In the genomic region with DNA sequence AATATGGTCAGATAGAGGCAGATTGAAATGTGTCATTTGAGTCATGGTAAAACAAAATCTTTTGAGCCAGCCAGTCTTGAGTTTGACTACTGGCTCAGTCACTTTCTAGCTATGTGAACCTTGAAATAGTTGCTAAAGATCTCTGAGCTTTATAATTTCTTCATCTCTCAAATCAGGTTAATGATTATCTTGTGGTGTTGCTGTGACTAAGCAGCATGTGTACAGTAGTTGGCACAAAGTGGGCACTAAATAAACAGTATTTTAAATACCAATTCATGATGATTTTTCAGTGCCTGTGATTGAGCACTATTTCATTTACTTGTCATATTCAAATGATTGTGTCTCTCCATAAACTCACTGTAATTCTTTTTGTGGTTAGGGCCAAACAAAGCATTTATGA, we compare ENCODE assay signal across 16 cellular contexts.
DNase-seq lines count a peak whose midpoint lies in the region; ATAC-seq and TF ChIP-seq lines count a peak whose summit lies in the region.
"Had no signal": no experiment of that assay in that cellular context is flagged by ENCODE, and none has a peak within 500 bp of the region (broad histone marks: within the 10 kb centered on the region; RNA-seq: fewer than 3 reads in every experiment).

No MANE protein-coding gene starts in this region.

- H3K27me3 Mint-ChIP-seq in activated CD8-positive, alpha-beta T cell treated with anti-CD3 and anti-CD28 coated beads for 36 hours: peaks cover 7% of the 10 kb centered on the region

- H3K4me3 Mint-ChIP-seq in activated CD8-positive, alpha-beta T cell treated with anti-CD3 and anti-CD28 coated beads for 36 hours: no peak overlapping the region
- H3K4me3 Mint-ChIP-seq: activated naive CD8-positive, alpha-beta T cell; stimulated activated memory B cell treated with anti-CD40 and anti-IgM and Interleukin-4, amounts not matched to agents 10 μg/mL and 1 μg/mL and 100 μg/mL, for 72 hours had no signal

- no peaks in the 10 kb centered on the region for H3K36me3 ChIP-seq in neural cell (ENCODE audit: insufficient read depth, low read length)
- H3K36me3 ChIP-seq: cardiac muscle cell had no signal

- POLR2A ChIA-PET in activated CD8-positive, alpha-beta T cell treated with anti-CD3 and anti-CD28 coated beads for 36 hours (lab: Charles Lee): no interaction called here

- H3F3A ChIP-seq in neural cell (ENCODE audit: insufficient read depth, low read length, poor library complexity, severe bottlenecking): no peaks in the 10 kb centered on the region

- no peak for TF ChIP-seq RAD21 in neural cell (conservative IDR thresholded peaks at IDR 0.05)

- no peaks in the 10 kb centered on the region for H3K9me3 Mint-ChIP-seq in activated CD8-positive, alpha-beta T cell treated with anti-CD3 and anti-CD28 coated beads for 36 hours
- H3K9me3 Mint-ChIP-seq: stimulated activated memory B cell treated with anti-CD40 and anti-IgM and Interleukin-4, amounts not matched to agents 10 μg/mL and 1 μg/mL and 100 μg/mL, for 72 hours had no signal

- no peaks in the 10 kb centered on the region for H3K27me3 ChIP-seq in neural cell (ENCODE audit: insufficient read depth, low read depth, low read length)
- H3K27me3 ChIP-seq: cardiac muscle cell, foreskin keratinocyte had no signal

- DNase-seq in HK-2 (ENCODE audit: unreplicated experiment) (no peak), NCI-H1092 (lab: John Stamatoyannopoulos, UW) (no peak)
- DNase-seq in activated CD8-positive, alpha-beta T cell treated with anti-CD3 and anti-CD28 coated beads for 36 hours: no peak
- DNase-seq: effector CD8-positive, alpha-beta T cell; midbrain; occipital lobe had no signal

- H3K4me3 ChIP-seq in neural cell (ENCODE audit: low read length): peak overlapping the region; percentile 55
- H3K4me3 ChIP-seq: cardiac muscle cell had no signal

- intact Hi-C loops in activated CD8-positive, alpha-beta T cell treated with anti-CD3 and anti-CD28 coated beads for 36 hours (cut with micrococcal nuclease): loop anchor here (5.0 kb wide), 1 partner anchor 438 kb away; no protein-coding TSS in a partner anchor

- peak overlapping the region; percentile 97 for H3K27ac ChIP-seq in neural cell (ENCODE audit: low read length)
- H3K27ac ChIP-seq: cardiac muscle cell, foreskin keratinocyte had no signal

- no peaks in the 10 kb centered on the region for H3K36me3 Mint-ChIP-seq in activated CD8-positive, alpha-beta T cell treated with anti-CD3 and anti-CD28 coated beads for 36 hours (ENCODE audit: low read depth)
- H3K36me3 Mint-ChIP-seq: activated naive CD8-positive, alpha-beta T cell; stimulated activated memory B cell treated with anti-CD40 and anti-IgM and Interleukin-4, amounts not matched to agents 10 μg/mL and 1 μg/mL and 100 μg/mL, for 72 hours had no signal

- CTCF ChIA-PET in activated CD8-positive, alpha-beta T cell treated with anti-CD3 and anti-CD28 coated beads for 36 hours (lab: Charles Lee): interaction anchor here (0.7 to 1.9 kb wide), 7 partner anchors 34 to 448 kb away, joined by 3 to 7 read pairs (median 3); no protein-coding TSS in a partner anchor

- no peak for TF ChIP-seq CTCF in neural cell (IDR thresholded peaks at IDR 0.05; ENCODE audit: poor library complexity, severe bottlenecking)
- no peak for TF ChIP-seq CTCF in activated CD8-positive, alpha-beta T cell treated with anti-CD3 and anti-CD28 coated beads for 36 hours (IDR thresholded peaks at IDR 0.05)

- ATAC-seq in GM18861 (IDR thresholded peaks at IDR 0.05; ENCODE audit: unreplicated experiment): peak; percentile 76
- peak; percentile 55 for ATAC-seq in HG03354 (IDR thresholded peaks at IDR 0.05; ENCODE audit: poor library complexity, severe bottlenecking, unreplicated experiment)
- peak; percentile 24 for ATAC-seq in esophagus mucosa
- no peak for ATAC-seq in activated CD8-positive, alpha-beta T cell treated with anti-CD3 and anti-CD28 coated beads for 36 hours
- ATAC-seq in GM21576 (IDR thresholded peaks at IDR 0.05; ENCODE audit: unreplicated experiment): no peak
- ATAC-seq: Right ventricle myocardium inferior had no signal

- H3K27ac Mint-ChIP-seq in activated CD8-positive, alpha-beta T cell treated with anti-CD3 and anti-CD28 coated beads for 36 hours: no peak overlapping the region
- H3K27ac Mint-ChIP-seq: activated naive CD8-positive, alpha-beta T cell; stimulated activated memory B cell treated with anti-CD40 and anti-IgM and Interleukin-4, amounts not matched to agents 10 μg/mL and 1 μg/mL and 100 μg/mL, for 72 hours had no signal

- H3K9me3 ChIP-seq in neural cell (ENCODE audit: low read length): no peaks in the 10 kb centered on the region

- H3K4me2 ChIP-seq in neural cell (ENCODE audit: low read length): peak overlapping the region; percentile 56

- H4K20me1 ChIP-seq in neural cell (ENCODE audit: insufficient read depth): no peaks in the 10 kb centered on the region

- H3K9me2 ChIP-seq in neural cell (ENCODE audit: insufficient read depth, low read length): no peaks in the 10 kb centered on the region

- H3K79me2 ChIP-seq in neural cell (replicated peaks; ENCODE audit: insufficient read depth, low read length): no peaks in the 10 kb centered on the region

- H3K4me1 Mint-ChIP-seq in activated CD8-positive, alpha-beta T cell treated with anti-CD3 and anti-CD28 coated beads for 36 hours (ENCODE audit: low read depth): no peaks in the 10 kb centered on the region
- H3K4me1 Mint-ChIP-seq: stimulated activated memory B cell treated with anti-CD40 and anti-IgM and Interleukin-4, amounts not matched to agents 10 μg/mL and 1 μg/mL and 100 μg/mL, for 72 hours had no signal

- peak overlapping the region; percentile 62 for H3K9ac ChIP-seq in neural cell (ENCODE audit: low read length)

- TF ChIP-seq EP300 in neural cell (conservative IDR thresholded peaks at IDR 0.05; ENCODE audit: poor library complexity, severe bottlenecking): no peak

- H2AFZ ChIP-seq in neural cell (ENCODE audit: low read depth, low read length): peak overlapping the region; percentile 36

TF ChIP-seq in neural cell, 6 proteins besides CTCF, POLR2A, EP300 and RAD21:
- TF ChIP-seq TAF1 (IDR thresholded peaks at IDR 0.05; ENCODE audit: low read depth) (no peak), POLR2AphosphoS5 (IDR thresholded peaks at IDR 0.05) (no peak), MXI1 (conservative IDR thresholded peaks at IDR 0.05; ENCODE audit: poor library complexity, severe bottlenecking) (no peak), EZH2 (IDR thresholded peaks at IDR 0.05; ENCODE audit: borderline replicate concordance, insufficient read depth, low read length, poor library complexity, severe bottlenecking) (no peak), SMC3 (conservative IDR thresholded peaks at IDR 0.05; ENCODE audit: poor library complexity) (no peak)
- TF ChIP-seq, protein P1, sequence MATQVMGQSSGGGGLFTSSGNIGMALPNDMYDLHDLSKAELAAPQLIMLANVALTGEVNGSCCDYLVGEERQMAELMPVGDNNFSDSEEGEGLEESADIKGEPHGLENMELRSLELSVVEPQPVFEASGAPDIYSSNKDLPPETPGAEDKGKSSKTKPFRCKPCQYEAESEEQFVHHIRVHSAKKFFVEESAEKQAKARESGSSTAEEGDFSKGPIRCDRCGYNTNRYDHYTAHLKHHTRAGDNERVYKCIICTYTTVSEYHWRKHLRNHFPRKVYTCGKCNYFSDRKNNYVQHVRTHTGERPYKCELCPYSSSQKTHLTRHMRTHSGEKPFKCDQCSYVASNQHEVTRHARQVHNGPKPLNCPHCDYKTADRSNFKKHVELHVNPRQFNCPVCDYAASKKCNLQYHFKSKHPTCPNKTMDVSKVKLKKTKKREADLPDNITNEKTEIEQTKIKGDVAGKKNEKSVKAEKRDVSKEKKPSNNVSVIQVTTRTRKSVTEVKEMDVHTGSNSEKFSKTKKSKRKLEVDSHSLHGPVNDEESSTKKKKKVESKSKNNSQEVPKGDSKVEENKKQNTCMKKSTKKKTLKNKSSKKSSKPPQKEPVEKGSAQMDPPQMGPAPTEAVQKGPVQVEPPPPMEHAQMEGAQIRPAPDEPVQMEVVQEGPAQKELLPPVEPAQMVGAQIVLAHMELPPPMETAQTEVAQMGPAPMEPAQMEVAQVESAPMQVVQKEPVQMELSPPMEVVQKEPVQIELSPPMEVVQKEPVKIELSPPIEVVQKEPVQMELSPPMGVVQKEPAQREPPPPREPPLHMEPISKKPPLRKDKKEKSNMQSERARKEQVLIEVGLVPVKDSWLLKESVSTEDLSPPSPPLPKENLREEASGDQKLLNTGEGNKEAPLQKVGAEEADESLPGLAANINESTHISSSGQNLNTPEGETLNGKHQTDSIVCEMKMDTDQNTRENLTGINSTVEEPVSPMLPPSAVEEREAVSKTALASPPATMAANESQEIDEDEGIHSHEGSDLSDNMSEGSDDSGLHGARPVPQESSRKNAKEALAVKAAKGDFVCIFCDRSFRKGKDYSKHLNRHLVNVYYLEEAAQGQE (IDR thresholded peaks at IDR 0.05; ENCODE audit: borderline replicate concordance): no peak

Comparison
In these comparisons a context has a peak if more than half of its experiments do, and no peak if none do; other contexts are left out.
1. ATAC-seq: peak in GM18861 (single experiment), HG03354 (single experiment) and esophagus mucosa (single experiment); none in activated CD8-positive, alpha-beta T cell treated with anti-CD3 and anti-CD28 coated beads for 36 hours (single experiment) and GM21576 (single experiment).